ENCODE assay signal across 9 cellular contexts in the genomic region with DNA sequence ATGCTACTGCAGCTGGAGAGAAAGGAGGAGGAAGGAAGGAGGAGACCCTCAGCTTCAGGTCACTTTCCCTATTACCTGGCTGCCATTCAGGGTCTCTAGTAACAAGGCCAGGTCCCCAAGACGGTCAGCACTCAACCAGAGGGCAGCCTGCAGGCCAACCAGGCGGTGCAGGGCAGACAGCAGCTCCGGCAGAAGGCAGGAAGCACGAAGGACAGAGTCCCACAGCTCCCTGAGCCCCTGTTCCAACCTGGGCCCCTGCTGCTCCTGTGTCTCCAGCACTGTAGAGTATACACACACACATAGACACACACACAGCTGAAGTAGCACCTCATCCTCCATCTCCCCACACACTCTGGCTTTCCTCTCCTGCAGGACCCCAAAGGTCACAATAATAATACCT. TPM values are rescaled to one million over a fixed set of nuclear protein-coding genes. Genes with fewer than 3 reads are reported as not detected.
A peak's percentile ranks its signal among the peaks of the same experiment; 100 is the strongest.
DNase-seq lines count a peak whose midpoint lies in the region; TF ChIP-seq lines count a peak whose summit lies in the region.
"Had no signal": no experiment of that assay in that cellular context is flagged by ENCODE, and none has a peak within 500 bp of the region (broad histone marks: within the 10 kb centered on the region; RNA-seq: fewer than 3 reads in every experiment).

No MANE protein-coding gene starts in this region.

- peaks cover 10% of the 10 kb centered on the region for H3K36me3 ChIP-seq in GM06990 (ENCODE audit: control insufficient read depth, insufficient read depth, low read length)
- peaks cover 33 to 55% of the 10 kb centered on the region in 2 donors for H3K36me3 ChIP-seq in neuronal stem cell (replicated peaks in 1 of 2; ENCODE audit: control insufficient read depth in 2 of 2, insufficient read depth in 2 of 2, low read length in 2 of 2)
- H3K36me3 ChIP-seq: uterus had no signal

- peaks cover 10 to 18% of the 10 kb centered on the region in 2 donors for H3K4me1 ChIP-seq in neuronal stem cell (ENCODE audit: control insufficient read depth in 2 of 2, insufficient read depth in 1 of 2, low read depth in 1 of 2, low read length in 2 of 2)

- no CpG with 5 or more reads among the region's 4 CpGs for WGBS in neuronal stem cell (ENCODE audit: extremely low coverage in 2 of 2, insufficient read length in 2 of 2, insufficient replicate concordance in 1 of 2), 2 donors

- H3K4me1 Mint-ChIP-seq in chondrocyte (ENCODE audit: low read depth): peaks cover 24% of the 10 kb centered on the region

- no peaks in the 10 kb centered on the region for H3K9me3 ChIP-seq in neuronal stem cell (replicated peaks in 1 of 2; ENCODE audit: control insufficient read depth in 2 of 2, insufficient read depth in 1 of 2, low read depth in 1 of 2, low read length in 2 of 2)
- H3K9me3 ChIP-seq: left ventricle myocardium inferior, uterus had no signal

- H2BK15ac ChIP-seq in neuronal stem cell (ENCODE audit: low read length): no peak overlapping the region

- H3K27me3 ChIP-seq in GM06990 (replicated peaks; ENCODE audit: control insufficient read depth, insufficient read depth, low read length): no peaks in the 10 kb centered on the region
- no peaks in the 10 kb centered on the region for H3K27me3 ChIP-seq in neuronal stem cell (ENCODE audit: control insufficient read depth in 3 of 3, insufficient read depth in 3 of 3, low read depth in 1 of 3, low read length in 3 of 3)
- H3K27me3 ChIP-seq: uterus had no signal

- no peak for DNase-seq in GM06990 (ENCODE audit: extremely low read depth, insufficient read length)
- no peak for DNase-seq in NB4 (ENCODE audit: low read depth)
- no peak for DNase-seq in chondrocyte (ENCODE audit: low spot score)
- no peak for DNase-seq in neuronal stem cell (ENCODE audit: low spot score)
- no peak for DNase-seq in SHP77 (lab: John Stamatoyannopoulos, UW)
- no peak for DNase-seq in RKO (ENCODE audit: low spot score)
- DNase-seq in activated CD4-positive, alpha-beta T cell treated with anti-CD3 and anti-CD28 coated beads for 1 hour: no peak
- DNase-seq: left ventricle myocardium inferior, uterus had no signal

- no peak overlapping the region for H3K23ac ChIP-seq in neuronal stem cell (ENCODE audit: low read depth, low read length, poor library complexity)

- peak overlapping the region; percentile 91 for H3K4me3 ChIP-seq in GM06990 (replicated peaks; ENCODE audit: low read depth, low read length)
- peak overlapping the region; percentile 96 for H3K4me3 ChIP-seq in NB4 (ENCODE audit: low read depth, low read length)
- peak overlapping the region; percentile 32 to 86 for H3K4me3 ChIP-seq in neuronal stem cell (ENCODE audit: low read length in 2 of 2)

- H3K14ac ChIP-seq in neuronal stem cell (ENCODE audit: low read length): no peak overlapping the region

- H3K79me1 ChIP-seq in neuronal stem cell (ENCODE audit: low read depth, low read length): peaks cover 16% of the 10 kb centered on the region

- H3K4me3 Mint-ChIP-seq in chondrocyte (ENCODE audit: unreplicated experiment): peak overlapping the region; percentile 89

- peak overlapping the region; percentile 87 for H3K9ac ChIP-seq in neuronal stem cell (ENCODE audit: low read depth, low read length, poor library complexity)

- H3K9me3 Mint-ChIP-seq in chondrocyte (ENCODE audit: low read depth): no peaks in the 10 kb centered on the region

- H2BK5ac ChIP-seq in neuronal stem cell (ENCODE audit: low read length): no peak overlapping the region

- no peak overlapping the region for H2BK12ac ChIP-seq in neuronal stem cell (ENCODE audit: low read length)

- no peak for TF ChIP-seq CTCF in GM06990 (IDR thresholded peaks at IDR 0.05; ENCODE audit: insufficient read depth, low read length, poor library complexity, severe bottlenecking)
- no peak for TF ChIP-seq CTCF in NB4 (IDR thresholded peaks at IDR 0.05; ENCODE audit: low read depth, low read length)
- no peak for TF ChIP-seq CTCF in chondrocyte (IDR thresholded peaks at IDR 0.05)

- no peak overlapping the region for H2AFZ ChIP-seq in neuronal stem cell (ENCODE audit: low read length)

- H3K27me3 Mint-ChIP-seq in chondrocyte (ENCODE audit: low read depth): no peaks in the 10 kb centered on the region

- H3K4ac ChIP-seq in neuronal stem cell (ENCODE audit: low read length): no peak overlapping the region

- H2AK5ac ChIP-seq in neuronal stem cell (ENCODE audit: low read depth, low read length): no peak overlapping the region

- H3K36me3 Mint-ChIP-seq in chondrocyte (ENCODE audit: low read depth): peaks cover 10% of the 10 kb centered on the region

- no peak overlapping the region for H2BK120ac ChIP-seq in neuronal stem cell (ENCODE audit: low read depth, low read length)

- no peak for TF ChIP-seq POLR2A in NB4 (IDR thresholded peaks at IDR 0.05; ENCODE audit: extremely low read depth, insufficient read length)

- H4K8ac ChIP-seq in neuronal stem cell (ENCODE audit: low read depth, low read length): no peak overlapping the region

- no peak overlapping the region for H3K18ac ChIP-seq in neuronal stem cell (ENCODE audit: low read length)

- H3K27ac ChIP-seq in neuronal stem cell (replicated peaks; ENCODE audit: low read length): no peak overlapping the region
- H3K27ac ChIP-seq: left ventricle myocardium inferior, uterus had no signal

- H4K91ac ChIP-seq in neuronal stem cell (ENCODE audit: low read depth, low read length, poor library complexity): no peak overlapping the region

- H3K27ac Mint-ChIP-seq in chondrocyte (ENCODE audit: unreplicated experiment): peak overlapping the region; percentile 22

- no peak overlapping the region for H3K4me2 ChIP-seq in neuronal stem cell (ENCODE audit: insufficient read depth, low read length, poor library complexity, severe bottlenecking)

RNA-seq across cellular contexts. Expression of a gene that starts 1.7 kb away (rescaled TPM):
- total RNA-seq in chondrocyte: 14.9 to 35.2 TPM (median 16.0 TPM) in 3 replicates
- polyA plus RNA-seq in neuronal stem cell (2013, experiment 1 of 2): 61.9 TPM
- polyA plus RNA-seq in neuronal stem cell (2013, experiment 2 of 2): 57.5 TPM

RNA-seq across cellular contexts. Expression of a gene that starts 5.6 kb away (rescaled TPM):
- 247 to 360 TPM (median 254 TPM) in 3 replicates for total RNA-seq in chondrocyte
- 97.4 TPM for polyA plus RNA-seq in neuronal stem cell (2013, experiment 1 of 2)
- polyA plus RNA-seq in neuronal stem cell (2013, experiment 2 of 2): 97.3 TPM

RNA-seq across cellular contexts. Expression of a gene that starts 18.3 kb away (rescaled TPM):
- 25.7 to 35.3 TPM (median 26.2 TPM) in 3 replicates for total RNA-seq in chondrocyte
- polyA plus RNA-seq in neuronal stem cell (2013, experiment 1 of 2): 9.3 TPM
- polyA plus RNA-seq in neuronal stem cell (2013, experiment 2 of 2): 9.1 TPM

RNA-seq across cellular contexts. Expression of a gene that starts 24.9 kb away (rescaled TPM):
- total RNA-seq in chondrocyte: 71.4 to 82.0 TPM (median 71.7 TPM) in 3 replicates
- 135 TPM for polyA plus RNA-seq in neuronal stem cell (2013, experiment 1 of 2)
- 135 TPM for polyA plus RNA-seq in neuronal stem cell (2013, experiment 2 of 2)

RNA-seq across cellular contexts. Expression of a gene that starts 37.6 kb away (rescaled TPM):
- 39.7 to 45.7 TPM (median 43.2 TPM) in 3 replicates for total RNA-seq in chondrocyte
- 22.3 TPM for polyA plus RNA-seq in neuronal stem cell (2013, experiment 1 of 2)
- polyA plus RNA-seq in neuronal stem cell (2013, experiment 2 of 2): 22.3 TPM
